24 cellular contexts compared by ENCODE assay signal in genomic region chr12:23236056-23236455, GRCh38.
"Had no signal": no experiment of that assay in that cellular context is flagged by ENCODE, and none has a peak within 500 bp of the region (broad histone marks: within the 10 kb centered on the region; RNA-seq: fewer than 3 reads in every experiment).

No MANE protein-coding gene starts in this region.

- H3K27me3 Mint-ChIP-seq: naive thymus-derived CD4-positive, alpha-beta T cell; natural killer cell treated with Interleukin-12 subunit alpha and Interleukin-12 subunit beta and Interleukin-15 and Interleukin-18, amount 100 ng/mL, for 72 hours; stimulated activated memory B cell treated with anti-CD40 and anti-IgM and Interleukin-4, amounts not matched to agents 10 μg/mL and 1 μg/mL and 100 μg/mL, for 72 hours; stimulated activated naive CD8-positive, alpha-beta T cell treated with anti-CD3 and anti-CD28 coated beads, Interleukin-15, amount 100 ng/mL, for 72 hours; type B pancreatic cell had no signal

- H3K27ac ChIP-seq: left ventricle myocardium inferior, pancreas, prostate gland, sigmoid colon, spleen, tibial nerve, uterus had no signal

- H3K4me1 Mint-ChIP-seq: naive thymus-derived CD4-positive, alpha-beta T cell; stimulated activated memory B cell treated with anti-CD40 and anti-IgM and Interleukin-4, amounts not matched to agents 10 μg/mL and 1 μg/mL and 100 μg/mL, for 72 hours; stimulated activated naive CD8-positive, alpha-beta T cell treated with anti-CD3 and anti-CD28 coated beads, Interleukin-15, amount 100 ng/mL, for 72 hours had no signal

- H3K36me3 ChIP-seq: left ventricle myocardium inferior, pancreas, prostate gland, sigmoid colon, spleen, tibial nerve, uterus had no signal

- H3K27ac Mint-ChIP-seq: naive thymus-derived CD4-positive, alpha-beta T cell; natural killer cell treated with Interleukin-12 subunit alpha and Interleukin-12 subunit beta and Interleukin-15 and Interleukin-18, amount 100 ng/mL, for 72 hours; stimulated activated memory B cell treated with anti-CD40 and anti-IgM and Interleukin-4, amounts not matched to agents 10 μg/mL and 1 μg/mL and 100 μg/mL, for 72 hours; stimulated activated naive CD8-positive, alpha-beta T cell treated with anti-CD3 and anti-CD28 coated beads, Interleukin-15, amount 100 ng/mL, for 72 hours; type B pancreatic cell had no signal

- H3K9me3 Mint-ChIP-seq: stimulated activated memory B cell treated with anti-CD40 and anti-IgM and Interleukin-4, amounts not matched to agents 10 μg/mL and 1 μg/mL and 100 μg/mL, for 72 hours; type B pancreatic cell had no signal

- DNase-seq: islet precursor cell; left ventricle myocardium inferior; midbrain; mucosa of descending colon; naive thymus-derived CD4-positive, alpha-beta T cell; pancreas; posterior cingulate gyrus; retina; right cardiac atrium; sigmoid colon; small intestine; spleen; stimulated activated CD4-positive, alpha-beta T cell treated with anti-CD3 and anti-CD28 coated beads, Interleukin-4, amount 100 ng/mL, for 24 hours; stimulated activated CD8-positive, alpha-beta memory T cell treated with anti-CD3 and anti-CD28 coated beads, Interleukin-4, amount 100 ng/mL, for 48 hours; stimulated activated naive CD4-positive, alpha-beta T cell treated with Interleukin-2 at 50 U/mL for 16 hours; stimulated activated naive CD8-positive, alpha-beta T cell treated with anti-CD3 and anti-CD28 coated beads, Interleukin-15, amount 100 ng/mL, for 72 hours; substantia nigra; uterus had no signal

- H3K27me3 ChIP-seq: pancreas, sigmoid colon, spleen, tibial nerve, uterus had no signal

- H3K4me1 ChIP-seq: pancreas, prostate gland, spleen, uterus had no signal

- ATAC-seq: mucosa of descending colon; naive thymus-derived CD4-positive, alpha-beta T cell; natural killer cell treated with Interleukin-12 subunit alpha and Interleukin-12 subunit beta and Interleukin-15 and Interleukin-18, amount 100 ng/mL, for 72 hours; pancreas; right cardiac atrium; stimulated activated memory B cell treated with anti-CD40 and anti-IgM and Interleukin-4, amounts not matched to agents 10 μg/mL and 1 μg/mL and 100 μg/mL, for 72 hours; stimulated activated naive CD8-positive, alpha-beta T cell treated with anti-CD3 and anti-CD28 coated beads, Interleukin-15, amount 100 ng/mL, for 72 hours had no signal

- H3K4me3 ChIP-seq: left ventricle myocardium inferior, lung, mucosa of descending colon, pancreas, prostate gland, sigmoid colon, spleen, tibial nerve, uterus had no signal

- H3K36me3 Mint-ChIP-seq: naive thymus-derived CD4-positive, alpha-beta T cell; natural killer cell treated with Interleukin-12 subunit alpha and Interleukin-12 subunit beta and Interleukin-15 and Interleukin-18, amount 100 ng/mL, for 72 hours; stimulated activated memory B cell treated with anti-CD40 and anti-IgM and Interleukin-4, amounts not matched to agents 10 μg/mL and 1 μg/mL and 100 μg/mL, for 72 hours; type B pancreatic cell had no signal

- H3K4me3 Mint-ChIP-seq: naive thymus-derived CD4-positive, alpha-beta T cell; natural killer cell treated with Interleukin-12 subunit alpha and Interleukin-12 subunit beta and Interleukin-15 and Interleukin-18, amount 100 ng/mL, for 72 hours; stimulated activated memory B cell treated with anti-CD40 and anti-IgM and Interleukin-4, amounts not matched to agents 10 μg/mL and 1 μg/mL and 100 μg/mL, for 72 hours; stimulated activated naive CD8-positive, alpha-beta T cell treated with anti-CD3 and anti-CD28 coated beads, Interleukin-15, amount 100 ng/mL, for 72 hours; type B pancreatic cell had no signal

- H3K9me3 ChIP-seq: left ventricle myocardium inferior, mucosa of descending colon, pancreas, prostate gland, sigmoid colon, spleen, tibial nerve, uterus had no signal

- FAIRE-seq: pancreas, small intestine had no signal
